Comparison of ENCODE assay signal across 9 cellular contexts in genomic region chr6:108518714-108519576, GRCh38. TPM values are rescaled to one million over a fixed set of nuclear protein-coding genes. Genes with fewer than 3 reads are reported as not detected.
DNase-seq lines count a peak whose midpoint lies in the region; ATAC-seq and TF ChIP-seq lines count a peak whose summit lies in the region.
"Had no signal": no experiment of that assay in that cellular context is flagged by ENCODE, and none has a peak within 500 bp of the region (broad histone marks: within the 10 kb centered on the region; RNA-seq: fewer than 3 reads in every experiment).

No MANE protein-coding gene starts in this region.

- peaks cover 2% of the 10 kb centered on the region for H3K4me1 Mint-ChIP-seq in osteocyte (ENCODE audit: unreplicated experiment)
- no peaks in the 10 kb centered on the region for H3K4me1 Mint-ChIP-seq in CD4-positive, alpha-beta memory T cell

- H3K4me1 ChIP-seq in body of pancreas, result no peaks in the 10 kb centered on the region
- H3K4me1 ChIP-seq in gastroesophageal sphincter, result no peaks in the 10 kb centered on the region
- no peaks in the 10 kb centered on the region for H3K4me1 ChIP-seq in CD4-positive, alpha-beta memory T cell (ENCODE audit: insufficient read depth, low read length)

- CTCF ChIA-PET in CD4-positive, alpha-beta memory T cell (lab: Charles Lee; ENCODE audit: partially characterized antibody), result interaction anchor here (1.0 to 2.0 kb wide), 2 partner anchors 10 to 554 kb away, joined by 3 to 6 read pairs; no protein-coding TSS in a partner anchor

- peaks cover 7% of the 10 kb centered on the region for H3K36me3 Mint-ChIP-seq in osteocyte (ENCODE audit: unreplicated experiment)
- peaks cover 0 to 17% of the 10 kb centered on the region in 2 donors for H3K36me3 Mint-ChIP-seq in CD4-positive, alpha-beta memory T cell

- POLR2A ChIA-PET in CD4-positive, alpha-beta memory T cell (lab: Charles Lee; ENCODE audit: partially characterized antibody), result no interaction called here

- intact Hi-C loops in body of pancreas (cut with DNase I), result no loop called here
- intact Hi-C loops in CD4-positive, alpha-beta memory T cell (cut with micrococcal nuclease), result no loop called here

- H3K9me3 ChIP-seq in body of pancreas (no peaks in the 10 kb centered on the region), gastroesophageal sphincter (no peaks in the 10 kb centered on the region)
- no peaks in the 10 kb centered on the region for H3K9me3 ChIP-seq in CD4-positive, alpha-beta memory T cell (ENCODE audit: control insufficient read depth in 1 of 2, low read length in 2 of 2)

- TF ChIP-seq EP300 in gastroesophageal sphincter (IDR thresholded peaks at IDR 0.05), result no peak

- no peak overlapping the region for H3K27ac Mint-ChIP-seq in osteocyte (ENCODE audit: unreplicated experiment)
- no peak overlapping the region for H3K27ac Mint-ChIP-seq in CD4-positive, alpha-beta memory T cell

- TF ChIP-seq POLR2A in body of pancreas (IDR thresholded peaks at IDR 0.05), result no peak
- TF ChIP-seq POLR2A in gastroesophageal sphincter (IDR thresholded peaks at IDR 0.05), result no peak

- ATAC-seq in body of pancreas (no peak), gastroesophageal sphincter (no peak)

- no peak overlapping the region for H3K4me3 Mint-ChIP-seq in osteocyte (ENCODE audit: unreplicated experiment)
- H3K4me3 Mint-ChIP-seq in CD4-positive, alpha-beta memory T cell, result no peak overlapping the region

- peak in 5 of 7 experiments; percentile 13 to 34 (median 28) for TF ChIP-seq CTCF in body of pancreas (IDR thresholded peaks at IDR 0.05)
- peak; percentile 51 for TF ChIP-seq CTCF in osteocyte (IDR thresholded peaks at IDR 0.05)
- peak in 1 of 4 experiments; percentile 21 for TF ChIP-seq CTCF in gastroesophageal sphincter (IDR thresholded peaks at IDR 0.05)

- H3K27me3 ChIP-seq in body of pancreas (no peaks in the 10 kb centered on the region), gastroesophageal sphincter (no peaks in the 10 kb centered on the region)
- H3K27me3 ChIP-seq in CD4-positive, alpha-beta memory T cell (ENCODE audit: insufficient read depth, low read length), result no peaks in the 10 kb centered on the region

- WGBS in body of pancreas, 2 donors, result 75 to 80% methylated on average over 5 of the region's 5 CpGs
- WGBS in gastroesophageal sphincter (ENCODE audit: low coverage in 1 of 2), 2 donors, result 77 to 80% methylated on average over 2 to 5 of the region's 5 CpGs

- DNase-seq in NOMO-1 treated with DMSO at 0.1 percent for 48 hours (lab: John Stamatoyannopoulos, UW; ENCODE audit: unreplicated experiment) (peak; percentile 7), NOMO-1 treated with dmso at 0.1 percent for 144 hours (lab: John Stamatoyannopoulos, UW; ENCODE audit: unreplicated experiment) (no peak), MV-4-11 (lab: John Stamatoyannopoulos, UW) (peak; percentile 12), body of pancreas (peak in 1 of 4 donors; percentile 17), osteocyte (ENCODE audit: extremely low spot score, unreplicated experiment) (no peak)
- no peak for DNase-seq in effector CD8-positive, alpha-beta T cell (lab: John Stamatoyannopoulos, UW)
- DNase-seq in CD4-positive, alpha-beta memory T cell, result no peak
- DNase-seq: GF-D8 had no signal

- no peak overlapping the region for H3K4me3 ChIP-seq in body of pancreas
- H3K4me3 ChIP-seq in gastroesophageal sphincter, result no peak overlapping the region
- H3K4me3 ChIP-seq in CD4-positive, alpha-beta memory T cell (ENCODE audit: low read length in 2 of 2), result no peak overlapping the region

- H3K36me3 ChIP-seq in body of pancreas (replicated peaks in 1 of 2; ENCODE audit: insufficient read depth in 1 of 2, low read depth in 2 of 2) (no peaks in the 10 kb centered on the region), gastroesophageal sphincter (peaks cover 0 to 25% of the 10 kb centered on the region in 2 donors)
- H3K36me3 ChIP-seq in CD4-positive, alpha-beta memory T cell (ENCODE audit: insufficient read depth, low read length), result no peaks in the 10 kb centered on the region

- no peaks in the 10 kb centered on the region for H3K27me3 Mint-ChIP-seq in osteocyte (ENCODE audit: unreplicated experiment)
- no peaks in the 10 kb centered on the region for H3K27me3 Mint-ChIP-seq in CD4-positive, alpha-beta memory T cell

- H3K27ac ChIP-seq in body of pancreas (no peak overlapping the region), gastroesophageal sphincter (no peak overlapping the region)
- no peak overlapping the region for H3K27ac ChIP-seq in CD4-positive, alpha-beta memory T cell (ENCODE audit: low read depth, low read length)

- H3K9me3 Mint-ChIP-seq in osteocyte (ENCODE audit: unreplicated experiment), result no peaks in the 10 kb centered on the region
- peaks cover 0 to 2% (median 0%) of the 10 kb centered on the region in 8 donors for H3K9me3 Mint-ChIP-seq in CD4-positive, alpha-beta memory T cell

RNA-seq across cellular contexts. Expression of gene FOXO3, which starts 41.8 kb away (rescaled TPM):
- total RNA-seq in body of pancreas (10 to 100 TPM; 62.8 to 69.5 TPM), osteocyte (60.3 and 62.9 TPM in 2 replicates), gastroesophageal sphincter (100 to 1,000 TPM in 3 of 4 donors, 10 to 100 TPM in 1; 93.7 to 122 (median 114) TPM)
- 10 to 100 TPM; 26.4 to 27.0 TPM for total RNA-seq in CD4-positive, alpha-beta memory T cell
- polyA plus RNA-seq in CD4-positive, alpha-beta memory T cell, result 10 to 100 TPM; 18.3 to 23.7 TPM

Comparison
In these comparisons a context has a peak if more than half of its experiments do, and no peak if none do; other contexts are left out.
1. DNase-seq: peak in NOMO-1 treated with DMSO at 0.1 percent for 48 hours (single experiment) and MV-4-11 (single experiment); none in NOMO-1 treated with dmso at 0.1 percent for 144 hours (single experiment), osteocyte (single experiment), effector CD8-positive, alpha-beta T cell (single experiment) and CD4-positive, alpha-beta memory T cell (0 of 5).